ENCODE assay signal across 1 cellular context in genomic region chr3:188339410-188340295, GRCh38.
TF ChIP-seq lines count a peak whose summit lies in the region.

No MANE protein-coding gene starts in this region.

TF ChIP-seq in SK-N-SH, 30 proteins besides CTCF, POLR2A, EP300 and RAD21 (continued from another document):
- TF ChIP-seq PBX3 (IDR thresholded peaks at IDR 0.05) (no peak), MXI1 (IDR thresholded peaks at IDR 0.05; ENCODE audit: low read depth, low read length) (no peak), TAF1 (IDR thresholded peaks at IDR 0.05; ENCODE audit: borderline replicate concordance, low read depth, low read length) (no peak)
